In genomic region chr6:125858427-125859320, GRCh38 we compare ENCODE assay signal across 8 cellular contexts.
DNase-seq lines count a peak whose midpoint lies in the region; ATAC-seq and TF ChIP-seq lines count a peak whose summit lies in the region.

No MANE protein-coding gene starts in this region.

- H3K27ac ChIP-seq in OCI-LY3 (ENCODE audit: low read length) (no peak overlapping the region), angular gyrus (ENCODE audit: low read depth, low read length) (peak overlapping the region; percentile 1)

- no peak overlapping the region for H3K4me3 ChIP-seq in OCI-LY3 (ENCODE audit: low read length)

- H3K9me3 Mint-ChIP-seq in activated CD4-positive, alpha-beta T cell treated with anti-CD3 and anti-CD28 coated beads for 36 hours (ENCODE audit: low read depth) = no peaks in the 10 kb centered on the region

- H3K36me3 Mint-ChIP-seq in activated CD4-positive, alpha-beta T cell treated with anti-CD3 and anti-CD28 coated beads for 36 hours (ENCODE audit: low read depth) = peaks cover 16% of the 10 kb centered on the region

- H3K4me3 Mint-ChIP-seq in activated CD4-positive, alpha-beta T cell treated with anti-CD3 and anti-CD28 coated beads for 36 hours = no peak overlapping the region

- ATAC-seq in activated CD4-positive, alpha-beta T cell treated with anti-CD3 and anti-CD28 coated beads for 36 hours = peak; percentile 71
- ATAC-seq in HG03103 (IDR thresholded peaks at IDR 0.05; ENCODE audit: low read depth, unreplicated experiment) (peak; percentile 77), left ventricle myocardium superior (peak; percentile 89)

- H3K9ac ChIP-seq in OCI-LY3 (ENCODE audit: low read length) = no peak overlapping the region

- H2AFZ ChIP-seq in OCI-LY3 (ENCODE audit: low read depth, low read length) = no peak overlapping the region

- no peaks in the 10 kb centered on the region for H3K79me2 ChIP-seq in OCI-LY3 (ENCODE audit: low read length)

- TF ChIP-seq CTCF in OCI-LY3 (IDR thresholded peaks at IDR 0.05; ENCODE audit: low read depth, low read length) = peak; percentile 64

- no peaks in the 10 kb centered on the region for H3K27me3 Mint-ChIP-seq in activated CD4-positive, alpha-beta T cell treated with anti-CD3 and anti-CD28 coated beads for 36 hours

- DNase-seq in activated CD4-positive, alpha-beta T cell treated with anti-CD3 and anti-CD28 coated beads for 36 hours = peak; percentile 43
- no peak for DNase-seq in activated CD4-positive, alpha-beta T cell treated with anti-CD3 and anti-CD28 coated beads for 1 hour
- DNase-seq in left ventricle myocardium superior (no peak), renal cortical epithelial cell (ENCODE audit: low read depth) (peak; percentile 72), A172 (ENCODE audit: low spot score) (no peak)

- H3K36me3 ChIP-seq in OCI-LY3 (replicated peaks; ENCODE audit: low read depth, low read length) = no peaks in the 10 kb centered on the region

- H3K27ac Mint-ChIP-seq in activated CD4-positive, alpha-beta T cell treated with anti-CD3 and anti-CD28 coated beads for 36 hours = no peak overlapping the region

- H3K4me1 ChIP-seq in OCI-LY3 (ENCODE audit: low read length) = no peaks in the 10 kb centered on the region

- POLR2A ChIA-PET in activated CD4-positive, alpha-beta T cell treated with anti-CD3 and anti-CD28 coated beads for 36 hours (lab: Charles Lee) = no interaction called here

- H3K4me2 ChIP-seq in OCI-LY3 (ENCODE audit: low read length) = no peak overlapping the region

- H3K27me3 ChIP-seq in OCI-LY3 (ENCODE audit: low read depth, low read length) = no peaks in the 10 kb centered on the region

- H3K9me3 ChIP-seq in OCI-LY3 (ENCODE audit: insufficient read depth, low read length) = no peaks in the 10 kb centered on the region

- intact Hi-C loops in activated CD4-positive, alpha-beta T cell treated with anti-CD3 and anti-CD28 coated beads for 36 hours (cut with DNase I, micrococcal nuclease) = loop anchor here in 1 of 2 experiments (1.0 to 2.0 kb wide), 2 partner anchors 98 to 116 kb away; partner anchors contain the start of gene HINT3
- intact Hi-C loops in left ventricle myocardium superior (cut with micrococcal nuclease) = no loop called here

- no peaks in the 10 kb centered on the region; the same call in 1 of the 2 replicates for H4K20me1 ChIP-seq in OCI-LY3 (ENCODE audit: insufficient read depth, low read length)

- CTCF ChIA-PET in activated CD4-positive, alpha-beta T cell treated with anti-CD3 and anti-CD28 coated beads for 36 hours (lab: Charles Lee) = interaction anchor here (0.6 to 1.9 kb wide), 5 partner anchors 54 to 543 kb away, joined by 3 to 13 read pairs (median 5); no protein-coding TSS in a partner anchor

- peaks cover 5% of the 10 kb centered on the region for H3K4me1 Mint-ChIP-seq in activated CD4-positive, alpha-beta T cell treated with anti-CD3 and anti-CD28 coated beads for 36 hours

Comparison
In these comparisons a context has a peak if more than half of its experiments do, and no peak if none do; other contexts are left out.
1. DNase-seq: peak in activated CD4-positive, alpha-beta T cell treated with anti-CD3 and anti-CD28 coated beads for 36 hours (single experiment) and renal cortical epithelial cell (single experiment); none in activated CD4-positive, alpha-beta T cell treated with anti-CD3 and anti-CD28 coated beads for 1 hour (single experiment), left ventricle myocardium superior (single experiment) and A172 (single experiment).
2. Peak in every context shown above with its lines, with median percentiles within 50 percentile points of each other: ATAC-seq.